Comparison of ENCODE assay signal across 8 cellular contexts in genomic region chrX:66030505-66031317, GRCh38. TPM values are rescaled to one million over a fixed set of nuclear protein-coding genes. Genes with fewer than 3 reads are reported as not detected.
DNase-seq lines count a peak whose midpoint lies in the region; ATAC-seq, FAIRE-seq and TF ChIP-seq lines count a peak whose summit lies in the region.

No MANE protein-coding gene starts in this region.

- H3K4me3 ChIP-seq in keratinocyte (ENCODE audit: control insufficient read depth in 2 of 3, extremely low read depth in 1 of 3, insufficient read depth in 2 of 3, low read depth in 1 of 3, low read length in 3 of 3), result no peak overlapping the region

- H3K9ac ChIP-seq in keratinocyte (ENCODE audit: control insufficient read depth, extremely low read depth, insufficient read depth, low read length), result no peak overlapping the region

- H2AFZ ChIP-seq in keratinocyte (ENCODE audit: control insufficient read depth, low read length), result no peak overlapping the region

- H3K27me3 Mint-ChIP-seq in activated B cell treated with CpG ODN at 0.5 μM for 24 hours, result no peaks in the 10 kb centered on the region

- no peaks in the 10 kb centered on the region for H3K9me1 ChIP-seq in keratinocyte (ENCODE audit: control insufficient read depth, extremely low read depth, insufficient read depth, low read length)

- no peaks in the 10 kb centered on the region for H4K20me1 ChIP-seq in keratinocyte (ENCODE audit: control insufficient read depth, extremely low read depth, insufficient read depth, low read length)

- FAIRE-seq in keratinocyte (lab: Jason Lieb, UNC), result no peak

- H3K27me3 ChIP-seq in keratinocyte (ENCODE audit: control insufficient read depth, extremely low read depth, insufficient read depth, low read length), result no peaks in the 10 kb centered on the region

- no peaks in the 10 kb centered on the region for H3K36me3 ChIP-seq in keratinocyte (ENCODE audit: control insufficient read depth in 2 of 2, extremely low read depth in 1 of 2, insufficient read depth in 2 of 2, low read length in 2 of 2)

- H3K4me3 Mint-ChIP-seq in activated B cell treated with CpG ODN at 0.5 μM for 24 hours, result no peak overlapping the region

- peak; percentile 15 for DNase-seq in AG08396 (ENCODE audit: low spot score)
- DNase-seq in activated B cell treated with CpG ODN at 0.5 μM for 24 hours, result no peak
- no peak for DNase-seq in keratinocyte (ENCODE audit: low read depth, low spot score)
- no peak for DNase-seq in NCI-H526 treated with DMSO at 0.1 percent for 48 hours (lab: John Stamatoyannopoulos, UW)
- no peak for DNase-seq in NCI-H187 treated with DMSO at 0.1 percent for 48 hours (lab: John Stamatoyannopoulos, UW)
- DNase-seq in T1000 (lab: John Stamatoyannopoulos, UW), result no peak

- TF ChIP-seq CTCF in GM12874 (IDR thresholded peaks at IDR 0.05; ENCODE audit: insufficient read depth, low read depth, low read length) (peak; percentile 65; the same call in 1 of the 2 replicates), activated B cell treated with CpG ODN at 0.5 μM for 24 hours (IDR thresholded peaks at IDR 0.05) (no peak), keratinocyte (optimal IDR thresholded peaks at IDR 0.05 in 1 of 3, IDR thresholded peaks at IDR 0.05 in 1 of 3, conservative IDR thresholded peaks at IDR 0.05 in 1 of 3; ENCODE audit: extremely low read depth in 1 of 3, insufficient read depth in 2 of 3, low read length in 3 of 3) (peak; percentile 59 to 75 (median 61))

- H3K4me2 ChIP-seq in keratinocyte (ENCODE audit: control insufficient read depth, extremely low read depth, insufficient read depth, low read depth, low read length), result no peak overlapping the region

- H3K4me1 ChIP-seq in keratinocyte (ENCODE audit: control insufficient read depth, extremely low read depth, insufficient read depth, low read length), result no peaks in the 10 kb centered on the region

- H3K4me1 Mint-ChIP-seq in activated B cell treated with CpG ODN at 0.5 μM for 24 hours, result peaks cover 5% of the 10 kb centered on the region

- H3K27ac ChIP-seq in keratinocyte (ENCODE audit: control insufficient read depth, insufficient read depth, low read length), result no peak overlapping the region

- CTCF ChIA-PET in activated B cell treated with CpG ODN at 0.5 μM for 24 hours (lab: Charles Lee), result interaction anchor here (0.8 to 2.7 kb wide), 5 partner anchors 9 to 700 kb away, joined by 3 to 15 read pairs (median 5); no protein-coding TSS in a partner anchor

- intact Hi-C loops in activated B cell treated with CpG ODN at 0.5 μM for 24 hours (cut with micrococcal nuclease), result no loop called here

- no peaks in the 10 kb centered on the region for H3K79me2 ChIP-seq in keratinocyte (ENCODE audit: control insufficient read depth, insufficient read depth, low read length)

- POLR2A ChIA-PET in activated B cell treated with CpG ODN at 0.5 μM for 24 hours (lab: Charles Lee), result no interaction called here

- no peaks in the 10 kb centered on the region for H3K9me3 ChIP-seq in keratinocyte (ENCODE audit: control insufficient read depth, low read depth, low read length)

- H3K27ac Mint-ChIP-seq in activated B cell treated with CpG ODN at 0.5 μM for 24 hours, result no peak overlapping the region

- ATAC-seq in HG03175 (IDR thresholded peaks at IDR 0.05; ENCODE audit: unreplicated experiment) (peak; percentile 50), activated B cell treated with CpG ODN at 0.5 μM for 24 hours (ENCODE audit: low read depth) (peak; percentile 75)

- no peaks in the 10 kb centered on the region for H3K36me3 Mint-ChIP-seq in activated B cell treated with CpG ODN at 0.5 μM for 24 hours (ENCODE audit: low read depth)

- H3K9me3 Mint-ChIP-seq in activated B cell treated with CpG ODN at 0.5 μM for 24 hours, result no peaks in the 10 kb centered on the region

- dilution Hi-C loops in keratinocyte (cut with MboI; ENCODE audit: extremely low pct_ligation_motif_present, low sequenced_read_pairs), result no loop called here

RNA-seq across cellular contexts. Expression of gene VSIG4, which starts 9.2 kb away (rescaled TPM):
- total RNA-seq in activated B cell treated with CpG ODN at 0.5 μM for 24 hours, result not detected in 2 replicates
- polyA plus RNA-seq in keratinocyte, result not detected in 3 replicates
- polyA plus RNA-seq in keratinocyte (2011; ENCODE audit: low read depth), result not detected
- not detected in 2 replicates for polyA plus RNA-seq in keratinocyte (2011; cell fraction: cytosol; rRNA removed)
- not detected in 2 replicates for polyA plus RNA-seq in keratinocyte (2011; cell fraction: nucleus; rRNA removed)
- not detected in 2 replicates for polyA plus RNA-seq in keratinocyte (2012; ENCODE audit: low replicate concordance)
- polyA minus RNA-seq in keratinocyte, result not detected in 3 replicates
- polyA minus RNA-seq in keratinocyte (2011; cell fraction: cytosol; rRNA and poly(A)+ RNA removed), result not detected
- polyA minus RNA-seq in keratinocyte (2011; cell fraction: nucleus; rRNA and poly(A)+ RNA removed), result not detected in 2 replicates
